Comparison of ENCODE assay signal across 1 cellular context in the genomic region with DNA sequence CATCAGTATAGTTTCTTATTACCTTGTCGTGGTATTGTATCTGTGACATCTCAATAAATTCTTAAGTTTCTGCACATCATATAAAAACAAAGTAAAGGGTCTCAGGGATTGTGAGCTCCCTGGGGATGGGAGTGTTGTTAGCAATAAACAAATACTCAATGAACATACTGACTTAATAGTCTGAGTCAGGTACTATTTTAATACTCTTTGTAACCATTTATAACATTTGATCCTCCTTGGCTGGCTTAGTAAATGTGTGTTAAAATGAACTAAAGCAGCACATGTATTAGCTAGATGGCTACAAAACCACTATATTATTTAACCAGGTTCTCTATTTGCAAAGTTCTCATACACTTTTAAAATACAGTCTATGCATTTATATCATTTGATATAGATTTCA.
TF ChIP-seq lines count a peak whose summit lies in the region.

No MANE protein-coding gene starts in this region.

TF ChIP-seq in endothelial cell of umbilical vein, 7 proteins besides CTCF, POLR2A, EP300 and RAD21:
- TF ChIP-seq EZH2 (IDR thresholded peaks at IDR 0.05; ENCODE audit: borderline replicate concordance, low read depth, low read length, severe bottlenecking) (no peak), FOS (IDR thresholded peaks at IDR 0.05; ENCODE audit: borderline replicate concordance, insufficient read depth, low read length) (no peak), GATA2 (IDR thresholded peaks at IDR 0.05; ENCODE audit: insufficient read depth, insufficient read length, low read depth, low read length) (no peak), JUN (IDR thresholded peaks at IDR 0.05; ENCODE audit: borderline replicate concordance, insufficient read depth, insufficient read length, low read depth) (no peak), MYC (IDR thresholded peaks at IDR 0.05; ENCODE audit: low read depth, low read length) (no peak), POLR2AphosphoS5 (IDR thresholded peaks at IDR 0.05; ENCODE audit: insufficient read depth, low read depth, low read length) (no peak)
- TF ChIP-seq, protein P1, sequence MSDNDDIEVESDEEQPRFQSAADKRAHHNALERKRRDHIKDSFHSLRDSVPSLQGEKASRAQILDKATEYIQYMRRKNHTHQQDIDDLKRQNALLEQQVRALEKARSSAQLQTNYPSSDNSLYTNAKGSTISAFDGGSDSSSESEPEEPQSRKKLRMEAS (IDR thresholded peaks at IDR 0.05; ENCODE audit: insufficient read depth, insufficient read length) = no peak
